In the genomic region with DNA sequence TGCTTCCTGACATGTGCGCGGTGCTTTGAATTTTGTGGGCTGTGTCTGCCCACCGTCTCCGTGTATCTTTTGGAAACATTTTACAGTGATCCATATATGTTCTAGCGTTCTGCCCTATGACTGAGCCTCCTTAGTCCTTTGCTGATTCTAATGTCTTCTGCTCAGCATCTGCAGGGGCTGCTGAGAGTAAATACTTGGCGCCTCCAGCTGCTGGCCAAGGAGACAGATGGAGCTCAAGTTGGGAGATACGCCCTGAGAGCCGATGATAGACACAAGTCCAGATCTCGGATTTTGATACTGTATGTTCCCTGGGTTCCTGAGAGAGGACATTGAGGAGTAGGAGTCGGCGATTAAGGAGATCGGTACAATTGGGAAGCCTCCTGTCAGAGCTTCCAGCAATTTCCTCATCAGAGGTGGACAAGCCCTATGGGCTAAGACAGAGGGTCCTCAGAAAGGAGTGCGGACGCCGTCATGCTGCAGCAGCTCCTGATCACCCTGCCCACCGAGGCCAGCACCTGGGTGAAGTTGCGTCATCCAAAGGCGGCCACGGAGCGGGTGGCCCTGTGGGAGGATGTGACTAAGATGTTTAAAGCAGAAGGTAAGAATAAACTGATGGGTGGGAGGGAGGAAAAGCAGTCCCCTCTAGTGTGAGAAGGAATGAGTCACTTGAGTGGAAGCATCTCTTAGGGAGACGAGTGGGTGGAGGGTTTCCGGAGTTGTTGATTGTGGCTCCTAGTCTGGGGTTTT, we compare ENCODE assay signal across 8 cellular contexts. TPM values are rescaled to one million over a fixed set of nuclear protein-coding genes. Genes with fewer than 3 reads are reported as not detected.
DNase-seq lines count a peak whose midpoint lies in the region; ATAC-seq and TF ChIP-seq lines count a peak whose summit lies in the region.

No MANE protein-coding gene starts in this region.

- no peaks in the 10 kb centered on the region for H3K27me3 ChIP-seq in MG63

- H3K36me3 ChIP-seq in MG63: peaks cover 40% of the 10 kb centered on the region

- peak overlapping the region; percentile 63 for H3K27ac ChIP-seq in cingulate gyrus (ENCODE audit: low read depth, low read length)

- intact Hi-C loops in lower leg skin (cut with DNase I; ENCODE audit: low total_unique reads): no loop called here

- H3K4me3 ChIP-seq in MG63 (peak overlapping the region; percentile 69), lower leg skin (ENCODE audit: low read depth, poor library complexity, severe bottlenecking) (peak overlapping the region; percentile 69)

- WGBS in lower leg skin, 2 donors: 23 to 28% methylated on average over 22 of the region's 22 CpGs

- ATAC-seq in GM21723 (IDR thresholded peaks at IDR 0.05; ENCODE audit: unreplicated experiment): peak; percentile 42

- no peak for TF ChIP-seq POLR2A in lower leg skin (IDR thresholded peaks at IDR 0.05)

- TF ChIP-seq CTCF in lower leg skin (IDR thresholded peaks at IDR 0.05): no peak

- DNase-seq in DMS79 treated with DMSO at 0.1 percent for 48 hours (lab: John Stamatoyannopoulos, UW) (peak; percentile 82), MG63 (peak; percentile 9), lower leg skin (ENCODE audit: low spot score in 2 of 2) (peak in 1 of 2 donors; percentile 83), GDM1 (lab: John Stamatoyannopoulos, UW) (no peak)
- DNase-seq in activated CD4-positive, alpha-beta T cell treated with anti-CD3 and anti-CD28 coated beads for 4 hours: peak; percentile 88
- peak; percentile 50 to 72 (median 68) for DNase-seq in stimulated activated CD4-positive, alpha-beta T cell treated with anti-CD3 and anti-CD28 coated beads, TNF-alpha, amount 100 ng/mL, for 1 hour (ENCODE audit: low read depth in 3 of 3, low spot score in 1 of 3)

- peaks cover 34% of the 10 kb centered on the region for H3K9me3 ChIP-seq in MG63

RNA-seq across cellular contexts. Expression of a gene that starts 0.4 kb away (rescaled TPM):
- total RNA-seq in MG63 (2014; rRNA removed; shearing (Covaris generic); ENCODE audit: low replicate concordance): 0.66 and 7.2 TPM in 2 replicates
- total RNA-seq in lower leg skin: under 1 TPM in 3 of 4 donors, not detected in 1; 0.52 to 0.81 (median 0.76) TPM

RNA-seq across cellular contexts. Expression of a gene that starts 26.4 kb away (rescaled TPM):
- total RNA-seq in MG63 (2014; rRNA removed; shearing (Covaris generic); ENCODE audit: low replicate concordance): 2.6 and 2.8 TPM in 2 replicates
- total RNA-seq in lower leg skin: 1 to 10 TPM in 3 of 4 donors, under 1 TPM in 1; 0.88 to 3.1 (median 1.6) TPM

RNA-seq across cellular contexts. Expression of a gene that starts 57.9 kb away (rescaled TPM):
- 5.2 TPM in 2 replicates for total RNA-seq in MG63 (2014; rRNA removed; shearing (Covaris generic); ENCODE audit: low replicate concordance)
- total RNA-seq in lower leg skin: 1 to 10 TPM; 4.2 to 6.0 (median 5.1) TPM
